In the genomic region with DNA sequence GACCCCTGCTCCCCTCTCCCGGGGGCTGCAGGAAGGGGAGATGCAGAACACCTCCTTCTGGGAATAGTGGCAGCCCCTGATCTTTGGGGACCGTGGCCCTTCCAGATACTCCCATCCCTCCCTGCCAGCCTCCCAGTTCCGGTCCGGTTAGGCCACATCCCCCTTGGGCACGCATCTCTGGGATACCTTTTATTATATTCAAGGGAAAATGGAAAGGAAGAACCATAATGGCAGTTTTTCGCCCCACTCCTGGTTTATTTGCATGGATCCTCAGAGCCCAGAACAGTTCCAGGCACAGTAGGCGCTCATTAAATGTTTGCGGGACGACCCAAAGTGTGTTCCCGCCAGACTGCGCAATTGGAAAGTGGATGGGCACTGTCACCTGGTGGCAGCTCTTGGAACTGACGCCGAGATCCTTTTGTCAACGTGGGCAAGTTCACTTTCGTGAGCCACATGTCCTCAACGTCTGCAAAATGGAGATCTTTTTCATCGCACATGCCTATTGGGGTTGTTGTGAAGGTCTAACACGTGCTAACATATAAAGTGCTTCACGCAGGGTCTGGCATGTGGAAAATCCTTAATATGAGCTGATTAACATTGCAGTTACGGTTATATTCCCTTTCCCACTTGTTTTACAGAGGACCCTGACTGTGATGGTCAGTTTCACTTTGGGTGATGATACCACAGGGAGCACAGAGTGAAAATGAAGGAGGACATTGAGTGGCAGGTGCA, we compare ENCODE assay signal across 8 cellular contexts. TPM values are rescaled to one million over a fixed set of nuclear protein-coding genes. Genes with fewer than 3 reads are reported as not detected.
DNase-seq lines count a peak whose midpoint lies in the region; ATAC-seq and TF ChIP-seq lines count a peak whose summit lies in the region.

No MANE protein-coding gene starts in this region.

- H3K36me3 Mint-ChIP-seq in activated naive CD8-positive, alpha-beta T cell treated with anti-CD3 and anti-CD28 coated beads, Interleukin-2, amount 10 ng/mL, durations not matched to agents 7 days and 5 days: no peaks in the 10 kb centered on the region

- TF ChIP-seq CTCF in cardiac muscle cell (IDR thresholded peaks at IDR 0.05; ENCODE audit: low read depth, low read length): peak; percentile 100
- peak; percentile 99 to 100 (median 99) for TF ChIP-seq CTCF in prostate gland (IDR thresholded peaks at IDR 0.05)
- peak; percentile 95 to 99 (median 98) for TF ChIP-seq CTCF in upper lobe of left lung (IDR thresholded peaks at IDR 0.05)

- no peak overlapping the region for H3K27ac Mint-ChIP-seq in activated naive CD8-positive, alpha-beta T cell treated with anti-CD3 and anti-CD28 coated beads, Interleukin-2, amount 10 ng/mL, durations not matched to agents 7 days and 5 days

- WGBS in prostate gland: 10% methylated on average over 20 of the region's 20 CpGs
- WGBS in upper lobe of left lung, 2 donors: 7 to 8% methylated on average over 20 of the region's 20 CpGs

- no peak for TF ChIP-seq EP300 in upper lobe of left lung (IDR thresholded peaks at IDR 0.05)

- H3K4me1 ChIP-seq in cardiac muscle cell (ENCODE audit: low read depth) (peaks cover 8% of the 10 kb centered on the region), prostate gland (replicated peaks) (no peaks in the 10 kb centered on the region), upper lobe of left lung (peaks cover 24 to 39% (median 26%) of the 10 kb centered on the region in 4 donors)

- peaks cover 40% of the 10 kb centered on the region for H3K27me3 Mint-ChIP-seq in activated naive CD8-positive, alpha-beta T cell treated with anti-CD3 and anti-CD28 coated beads, Interleukin-2, amount 10 ng/mL, durations not matched to agents 7 days and 5 days

- H3K4me3 ChIP-seq in cardiac muscle cell (no peak overlapping the region), prostate gland (no peak overlapping the region), upper lobe of left lung (peak overlapping the region in 3 of 4 donors; percentile 49 to 71 (median 65))

- peak; percentile 71 for ATAC-seq in GM19372 (IDR thresholded peaks at IDR 0.05; ENCODE audit: low read depth, unreplicated experiment)
- peak; percentile 43 for ATAC-seq in activated naive CD8-positive, alpha-beta T cell treated with anti-CD3 and anti-CD28 coated beads, Interleukin-2, amount 10 ng/mL, durations not matched to agents 7 days and 5 days (ENCODE audit: low read depth)
- ATAC-seq in upper lobe of left lung (ENCODE audit: low FRiP score in 2 of 2): peak; percentile 78 to 81

- peaks cover 2% of the 10 kb centered on the region for H3K9me3 Mint-ChIP-seq in activated naive CD8-positive, alpha-beta T cell treated with anti-CD3 and anti-CD28 coated beads, Interleukin-2, amount 10 ng/mL, durations not matched to agents 7 days and 5 days

- H3K36me3 ChIP-seq in cardiac muscle cell: no peaks in the 10 kb centered on the region
- H3K36me3 ChIP-seq in prostate gland: no peaks in the 10 kb centered on the region
- H3K36me3 ChIP-seq in upper lobe of left lung: no peaks in the 10 kb centered on the region

- H3K9me3 ChIP-seq in cardiac muscle cell (ENCODE audit: low read depth) (no peaks in the 10 kb centered on the region), prostate gland (no peaks in the 10 kb centered on the region), upper lobe of left lung (no peaks in the 10 kb centered on the region)

- H3K4me1 Mint-ChIP-seq in activated naive CD8-positive, alpha-beta T cell treated with anti-CD3 and anti-CD28 coated beads, Interleukin-2, amount 10 ng/mL, durations not matched to agents 7 days and 5 days: peaks cover 16% of the 10 kb centered on the region

- DNase-seq in AML-193 (lab: John Stamatoyannopoulos, UW) (peak; percentile 43 to 66), MV-4-11 (lab: John Stamatoyannopoulos, UW) (peak; percentile 73), SW 1271 (lab: John Stamatoyannopoulos, UW) (peak; percentile 22 to 49), cardiac muscle cell (ENCODE audit: low read depth in 1 of 2, low spot score in 1 of 2) (peak; percentile 79 to 85), prostate gland (ENCODE audit: low spot score) (peak; percentile 58), upper lobe of left lung (peak in 1 of 2 donors; percentile 60)
- DNase-seq in activated naive CD8-positive, alpha-beta T cell treated with anti-CD3 and anti-CD28 coated beads, Interleukin-2, amount 10 ng/mL, durations not matched to agents 7 days and 5 days: peak; percentile 84

- TF ChIP-seq POLR2A in prostate gland (IDR thresholded peaks at IDR 0.05) (no peak), upper lobe of left lung (IDR thresholded peaks at IDR 0.05) (no peak)

- intact Hi-C loops in prostate gland (cut with DNase I): loop anchor here (5.0 kb wide), 1 partner anchor 329 kb away; the partner anchor contains the start of gene VPS35L

- POLR2A ChIA-PET in activated naive CD8-positive, alpha-beta T cell treated with anti-CD3 and anti-CD28 coated beads, Interleukin-2, amount 10 ng/mL, durations not matched to agents 7 days and 5 days (lab: Charles Lee): no interaction called here

- peak overlapping the region; percentile 86 for H3K4me3 Mint-ChIP-seq in activated naive CD8-positive, alpha-beta T cell treated with anti-CD3 and anti-CD28 coated beads, Interleukin-2, amount 10 ng/mL, durations not matched to agents 7 days and 5 days

- H3K27ac ChIP-seq in cardiac muscle cell: no peak overlapping the region
- no peak overlapping the region for H3K27ac ChIP-seq in prostate gland
- H3K27ac ChIP-seq in upper lobe of left lung: no peak overlapping the region

- H3K27me3 ChIP-seq in cardiac muscle cell (no peaks in the 10 kb centered on the region), prostate gland (replicated peaks; ENCODE audit: insufficient read depth) (no peaks in the 10 kb centered on the region), upper lobe of left lung (peaks cover 0 to 11% (median 9%) of the 10 kb centered on the region in 4 donors)

RNA-seq across cellular contexts. Expression of gene GPRC5B, which starts 1.6 kb away (rescaled TPM):
- under 1 TPM in 1 of 2 experiments, not detected in 1; 0.09 TPM for total RNA-seq in activated naive CD8-positive, alpha-beta T cell treated with anti-CD3 and anti-CD28 coated beads, Interleukin-2, amount 10 ng/mL, durations not matched to agents 7 days and 5 days
- 15.5 and 17.5 TPM in 2 replicates for total RNA-seq in cardiac muscle cell
- polyA plus RNA-seq in cardiac muscle cell: 14.7 and 21.9 TPM in 2 replicates
- 100 to 1,000 TPM in 1 of 2 donors, 10 to 100 TPM in 1; 19.4 to 256 TPM for total RNA-seq in prostate gland
- total RNA-seq in upper lobe of left lung: 10 to 100 TPM in 1 of 6 donors, 1 to 10 TPM in 5; 3.6 to 21.5 (median 5.5) TPM

Comparison
In these comparisons a context has a peak if more than half of its experiments do, and no peak if none do; other contexts are left out.
1. H3K4me3 ChIP-seq: peak in upper lobe of left lung (3 of 4); none in cardiac muscle cell (single experiment) and prostate gland (0 of 2).
2. Peak in every context shown above with its lines, with median percentiles within 50 percentile points of each other: ATAC-seq and CTCF ChIP-seq.